Comparison of ENCODE assay signal across 13 cellular contexts in the genomic region with DNA sequence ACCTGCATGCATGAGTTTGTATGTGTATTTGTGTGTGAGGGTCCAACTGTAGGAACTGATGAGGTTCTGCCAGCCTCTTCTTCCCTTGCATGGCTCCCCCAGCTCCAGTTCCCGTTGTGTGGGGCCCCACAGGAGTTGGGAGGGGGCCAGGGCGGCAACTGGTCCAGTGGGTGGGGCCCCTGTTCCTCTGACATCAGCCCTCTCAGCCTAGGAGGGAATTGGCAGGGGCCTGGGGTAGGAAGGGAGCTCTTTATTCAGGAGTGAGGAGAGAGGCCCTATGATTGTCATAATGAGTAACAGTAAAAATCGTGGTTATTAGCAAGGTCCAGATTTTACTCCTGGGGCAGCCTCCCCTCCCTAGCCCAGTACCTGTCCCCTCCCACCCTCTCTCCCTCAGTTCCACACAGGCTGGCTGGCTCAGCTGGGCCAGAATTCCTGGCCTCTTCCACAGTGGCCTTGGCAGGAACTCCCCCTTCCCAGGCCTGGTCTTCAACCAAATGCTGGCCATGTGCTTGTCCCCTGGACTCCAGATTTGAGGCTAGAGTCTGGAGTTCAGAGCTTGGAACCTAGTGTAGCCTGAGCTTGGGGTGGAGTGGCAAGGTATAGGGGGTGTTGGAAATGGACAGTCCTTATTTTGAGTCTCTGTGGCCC. TPM values are rescaled to one million over a fixed set of nuclear protein-coding genes. Genes with fewer than 3 reads are reported as not detected.
A peak's percentile ranks its signal among the peaks of the same experiment; 100 is the strongest.
DNase-seq lines count a peak whose midpoint lies in the region; ATAC-seq and TF ChIP-seq lines count a peak whose summit lies in the region.
"Had no signal": no experiment of that assay in that cellular context is flagged by ENCODE, and none has a peak within 500 bp of the region (broad histone marks: within the 10 kb centered on the region; RNA-seq: fewer than 3 reads in every experiment).

No MANE protein-coding gene starts in this region.

- TF ChIP-seq EP300 in tibial nerve (IDR thresholded peaks at IDR 0.05), result no peak

- intact Hi-C loops in ascending aorta (cut with DNase I), result no loop called here
- intact Hi-C loops in lower lobe of right lung (cut with DNase I), result no loop called here

- no peaks in the 10 kb centered on the region for H3K9me3 Mint-ChIP-seq in activated T-cell treated with anti-CD3 and anti-CD28 coated beads, Interleukin-2, amount 50 U/mL, for 72 hours

- peaks cover 95% of the 10 kb centered on the region for H3K4me1 Mint-ChIP-seq in activated T-cell treated with anti-CD3 and anti-CD28 coated beads, Interleukin-2, amount 50 U/mL, for 72 hours (ENCODE audit: low read depth)

- no peak for TF ChIP-seq POLR2A in tibial nerve (IDR thresholded peaks at IDR 0.05)

- H3K27me3 ChIP-seq in ascending aorta (no peaks in the 10 kb centered on the region), lower lobe of right lung (ENCODE audit: low read depth) (no peaks in the 10 kb centered on the region), tibial nerve (no peaks in the 10 kb centered on the region)
- H3K27me3 ChIP-seq: BE2C, SJSA1 had no signal

- no peaks in the 10 kb centered on the region for H3K27me3 Mint-ChIP-seq in activated T-cell treated with anti-CD3 and anti-CD28 coated beads, Interleukin-2, amount 50 U/mL, for 72 hours (ENCODE audit: low read depth)

- H3K4me3 ChIP-seq in ascending aorta (no peak overlapping the region), lower lobe of right lung (no peak overlapping the region), tibial nerve (no peak overlapping the region)
- H3K4me3 ChIP-seq: SJSA1 had no signal

- no peak for ATAC-seq in activated T-cell treated with anti-CD3 and anti-CD28 coated beads, Interleukin-2, amount 50 U/mL, for 72 hours (replicated peaks in 1 of 2)
- no peak for ATAC-seq in lower lobe of right lung

- H3K27ac ChIP-seq in ascending aorta (peak overlapping the region; percentile 49 to 91), lower lobe of right lung (peak overlapping the region; percentile 96), tibial nerve (peak overlapping the region in 3 of 4 donors; percentile 64 to 90 (median 86))
- H3K27ac ChIP-seq: SJSA1 had no signal

- 12 to 16% methylated on average over 3 of the region's 3 CpGs for WGBS in tibial nerve, 2 donors

- peak overlapping the region; percentile 91 to 97 for H3K4me3 Mint-ChIP-seq in activated T-cell treated with anti-CD3 and anti-CD28 coated beads, Interleukin-2, amount 50 U/mL, for 72 hours

- H3K4me1 ChIP-seq in ascending aorta (peaks cover 61 to 86% of the 10 kb centered on the region in 2 donors), lower lobe of right lung (peaks cover 100% of the 10 kb centered on the region), tibial nerve (peaks cover 6 to 100% (median 94%) of the 10 kb centered on the region in 4 donors)

- H3K36me3 Mint-ChIP-seq in activated T-cell treated with anti-CD3 and anti-CD28 coated beads, Interleukin-2, amount 50 U/mL, for 72 hours (ENCODE audit: insufficient read depth in 2 of 2), result peaks cover 3 to 8% of the 10 kb centered on the region in 2 donors

- no peaks in the 10 kb centered on the region for H3K9me3 ChIP-seq in ascending aorta
- no peaks in the 10 kb centered on the region for H3K9me3 ChIP-seq in lower lobe of right lung
- no peaks in the 10 kb centered on the region for H3K9me3 ChIP-seq in tibial nerve
- H3K9me3 ChIP-seq: BE2C, SJSA1 had no signal

- DNase-seq in activated T-cell treated with anti-CD3 and anti-CD28 coated beads, Interleukin-2, amount 50 U/mL, for 72 hours, result no peak
- no peak for DNase-seq in activated T-cell treated with anti-CD3 and anti-CD28 coated beads for 4 hours
- no peak for DNase-seq in ascending aorta (ENCODE audit: low spot score in 2 of 2)
- DNase-seq in lower lobe of right lung, result peak; percentile 54
- DNase-seq in tibial nerve (ENCODE audit: low spot score in 2 of 2), result no peak
- DNase-seq in effector CD4-positive, alpha-beta T cell, result no peak
- DNase-seq in NCI-H2227 (lab: John Stamatoyannopoulos, UW; ENCODE audit: unreplicated experiment), result no peak
- no peak for DNase-seq in SW 1271 (lab: John Stamatoyannopoulos, UW)
- DNase-seq: BE2C; NCI-H1417 treated with DMSO at 0.1 percent for 48 hours; stimulated activated CD4-positive, alpha-beta T cell treated with anti-CD3 and anti-CD28 coated beads, Interleukin-4, amount 100 ng/mL, for 4 hours had no signal

- TF ChIP-seq CTCF in ascending aorta (IDR thresholded peaks at IDR 0.05), result no peak
- no peak for TF ChIP-seq CTCF in lower lobe of right lung (IDR thresholded peaks at IDR 0.05)
- no peak for TF ChIP-seq CTCF in tibial nerve (IDR thresholded peaks at IDR 0.05)

- H3K36me3 ChIP-seq in ascending aorta, result no peaks in the 10 kb centered on the region
- peaks cover 14% of the 10 kb centered on the region for H3K36me3 ChIP-seq in lower lobe of right lung
- no peaks in the 10 kb centered on the region for H3K36me3 ChIP-seq in tibial nerve

- H3K27ac Mint-ChIP-seq in activated T-cell treated with anti-CD3 and anti-CD28 coated beads, Interleukin-2, amount 50 U/mL, for 72 hours, result peak overlapping the region; percentile 95

RNA-seq across cellular contexts. Expression of gene RARA, which starts 18.9 kb away (rescaled TPM):
- 10 to 100 TPM; 33.4 to 45.2 TPM for total RNA-seq in activated T-cell treated with anti-CD3 and anti-CD28 coated beads, Interleukin-2, amount 50 U/mL, for 72 hours
- total RNA-seq in ascending aorta (77.3 TPM), lower lobe of right lung (82.6 TPM), tibial nerve (10 to 100 TPM; 28.9 to 58.2 (median 46.4) TPM)

RNA-seq across cellular contexts. Expression of gene GJD3, which starts 36.7 kb away (rescaled TPM):
- not detected for total RNA-seq in activated T-cell treated with anti-CD3 and anti-CD28 coated beads, Interleukin-2, amount 50 U/mL, for 72 hours
- total RNA-seq in ascending aorta, result not detected
- total RNA-seq in lower lobe of right lung, result 3.1 TPM
- not detected for total RNA-seq in tibial nerve
- total RNA-seq: epithelial cell of proximal tubule, SJSA1 had no signal

RNA-seq across cellular contexts. Expression of gene CDC6, which starts 40.2 kb away (rescaled TPM):
- 10 to 100 TPM; 86.2 to 92.6 TPM for total RNA-seq in activated T-cell treated with anti-CD3 and anti-CD28 coated beads, Interleukin-2, amount 50 U/mL, for 72 hours
- total RNA-seq in ascending aorta (1.2 TPM), lower lobe of right lung (2.3 TPM), tibial nerve (1 to 10 TPM in 1 of 4 donors, under 1 TPM in 3; 0.20 to 1.8 (median 0.43) TPM)

Comparison
In these comparisons a context has a peak if more than half of its experiments do, and no peak if none do; other contexts are left out.
1. RNA of gene CDC6, which starts 40.2 kb away (total RNA-seq): 86.2 to 92.6 TPM in activated T-cell treated with anti-CD3 and anti-CD28 coated beads, Interleukin-2, amount 50 U/mL, for 72 hours; 2.3 TPM in lower lobe of right lung (single experiment), 1.2 TPM in ascending aorta (single experiment) and 0.20 to 1.8 TPM in tibial nerve; every median in the first group is over 10 times any median in the second.
2. Peak in every context shown above with its lines, with median percentiles within 50 percentile points of each other: H3K27ac ChIP-seq.